10 cellular contexts compared by ENCODE assay signal in genomic region chr15:64149424-64150235, GRCh38. TPM values are rescaled to one million over a fixed set of nuclear protein-coding genes. Genes with fewer than 3 reads are reported as not detected.
DNase-seq lines count a peak whose midpoint lies in the region; ATAC-seq and TF ChIP-seq lines count a peak whose summit lies in the region.
"Had no signal": no experiment of that assay in that cellular context is flagged by ENCODE, and none has a peak within 500 bp of the region (broad histone marks: within the 10 kb centered on the region; RNA-seq: fewer than 3 reads in every experiment).

No MANE protein-coding gene starts in this region.

- H3K27me3 Mint-ChIP-seq in activated T-cell treated with anti-CD3 and anti-CD28 coated beads, Interleukin-2, amount 50 U/mL, for 72 hours (ENCODE audit: low read depth) = peaks cover 17% of the 10 kb centered on the region
- peaks cover 11% of the 10 kb centered on the region for H3K27me3 Mint-ChIP-seq in activated T-cell treated with anti-CD3 and anti-CD28 coated beads, Interleukin-2, amount 50 U/mL, for 4 hours (ENCODE audit: low read depth)
- peaks cover 21% of the 10 kb centered on the region for H3K27me3 Mint-ChIP-seq in stimulated activated naive CD8-positive, alpha-beta T cell treated with anti-CD3 and anti-CD28 coated beads, Interleukin-15, amount 100 ng/mL, for 72 hours

- peak; percentile 35 for TF ChIP-seq CTCF in choroid plexus epithelial cell (conservative IDR thresholded peaks at IDR 0.05; ENCODE audit: low read depth, low read length)

- ATAC-seq in activated T-cell treated with anti-CD3 and anti-CD28 coated beads, Interleukin-2, amount 50 U/mL, for 72 hours (replicated peaks in 1 of 2) = no peak
- no peak for ATAC-seq in activated T-cell treated with anti-CD3 and anti-CD28 coated beads, Interleukin-2, amount 50 U/mL, for 4 hours
- ATAC-seq in stimulated activated naive CD8-positive, alpha-beta T cell treated with anti-CD3 and anti-CD28 coated beads, Interleukin-15, amount 100 ng/mL, for 72 hours = no peak
- ATAC-seq in HG03432 (IDR thresholded peaks at IDR 0.05; ENCODE audit: unreplicated experiment) (no peak), HG03342 (IDR thresholded peaks at IDR 0.05; ENCODE audit: unreplicated experiment) (no peak), GM21576 (IDR thresholded peaks at IDR 0.05; ENCODE audit: unreplicated experiment) (no peak)

- no peak overlapping the region for H3K4me3 ChIP-seq in choroid plexus epithelial cell (ENCODE audit: low read depth, low read length)
- H3K4me3 ChIP-seq: thoracic aorta had no signal

- no peaks in the 10 kb centered on the region for H3K36me3 Mint-ChIP-seq in activated T-cell treated with anti-CD3 and anti-CD28 coated beads, Interleukin-2, amount 50 U/mL, for 72 hours (ENCODE audit: insufficient read depth in 2 of 2)
- peaks cover 2% of the 10 kb centered on the region for H3K36me3 Mint-ChIP-seq in activated T-cell treated with anti-CD3 and anti-CD28 coated beads, Interleukin-2, amount 50 U/mL, for 4 hours (ENCODE audit: insufficient read depth)

- no peak overlapping the region for H3K27ac Mint-ChIP-seq in activated T-cell treated with anti-CD3 and anti-CD28 coated beads, Interleukin-2, amount 50 U/mL, for 72 hours
- H3K27ac Mint-ChIP-seq in stimulated activated naive CD8-positive, alpha-beta T cell treated with anti-CD3 and anti-CD28 coated beads, Interleukin-15, amount 100 ng/mL, for 72 hours = no peak overlapping the region

- peaks cover 29% of the 10 kb centered on the region for H3K4me1 Mint-ChIP-seq in activated T-cell treated with anti-CD3 and anti-CD28 coated beads, Interleukin-2, amount 50 U/mL, for 72 hours (ENCODE audit: low read depth)
- H3K4me1 Mint-ChIP-seq in activated T-cell treated with anti-CD3 and anti-CD28 coated beads, Interleukin-2, amount 50 U/mL, for 4 hours (ENCODE audit: low read depth) = peaks cover 20% of the 10 kb centered on the region
- H3K4me1 Mint-ChIP-seq in stimulated activated naive CD8-positive, alpha-beta T cell treated with anti-CD3 and anti-CD28 coated beads, Interleukin-15, amount 100 ng/mL, for 72 hours = peaks cover 38% of the 10 kb centered on the region

- peak overlapping the region in 1 of 2 donors; percentile 8 for H3K4me3 Mint-ChIP-seq in activated T-cell treated with anti-CD3 and anti-CD28 coated beads, Interleukin-2, amount 50 U/mL, for 72 hours
- no peak overlapping the region for H3K4me3 Mint-ChIP-seq in activated T-cell treated with anti-CD3 and anti-CD28 coated beads, Interleukin-2, amount 50 U/mL, for 4 hours
- peak overlapping the region; percentile 1 to 7 for H3K4me3 Mint-ChIP-seq in stimulated activated naive CD8-positive, alpha-beta T cell treated with anti-CD3 and anti-CD28 coated beads, Interleukin-15, amount 100 ng/mL, for 72 hours

- no peaks in the 10 kb centered on the region for H3K9me3 Mint-ChIP-seq in activated T-cell treated with anti-CD3 and anti-CD28 coated beads, Interleukin-2, amount 50 U/mL, for 72 hours
- no peaks in the 10 kb centered on the region for H3K9me3 Mint-ChIP-seq in activated T-cell treated with anti-CD3 and anti-CD28 coated beads, Interleukin-2, amount 50 U/mL, for 4 hours
- no peaks in the 10 kb centered on the region for H3K9me3 Mint-ChIP-seq in stimulated activated naive CD8-positive, alpha-beta T cell treated with anti-CD3 and anti-CD28 coated beads, Interleukin-15, amount 100 ng/mL, for 72 hours

- peak; percentile 30 to 32 for DNase-seq in activated T-cell treated with anti-CD3 and anti-CD28 coated beads, Interleukin-2, amount 50 U/mL, for 72 hours
- DNase-seq in activated T-cell treated with anti-CD3 and anti-CD28 coated beads, Interleukin-2, amount 50 U/mL, for 4 hours = no peak
- DNase-seq in NAMALWA (ENCODE audit: low spot score) (peak; percentile 58), choroid plexus epithelial cell (ENCODE audit: low read depth) (no peak)
- peak in 1 of 2 donors; percentile 34 for DNase-seq in stimulated activated naive CD8-positive, alpha-beta T cell treated with anti-CD3 and anti-CD28 coated beads, Interleukin-15, amount 100 ng/mL, for 72 hours
- DNase-seq: NCI-H2081 treated with DMSO at 0.1 percent for 48 hours had no signal

RNA-seq across cellular contexts. Expression of gene SNX22, which starts 1.9 kb away (rescaled TPM):
- under 1 TPM; 0.60 to 0.74 TPM for total RNA-seq in activated T-cell treated with anti-CD3 and anti-CD28 coated beads, Interleukin-2, amount 50 U/mL, for 72 hours
- under 1 TPM; 0.26 to 0.35 (median 0.30) TPM for total RNA-seq in activated T-cell treated with anti-CD3 and anti-CD28 coated beads, Interleukin-2, amount 50 U/mL, for 4 hours

RNA-seq across cellular contexts. Expression of gene PPIB, which starts 13.2 kb away (rescaled TPM):
- total RNA-seq in activated T-cell treated with anti-CD3 and anti-CD28 coated beads, Interleukin-2, amount 50 U/mL, for 72 hours = 100 to 1,000 TPM; 228 to 302 TPM
- total RNA-seq in activated T-cell treated with anti-CD3 and anti-CD28 coated beads, Interleukin-2, amount 50 U/mL, for 4 hours = 100 to 1,000 TPM; 411 to 479 (median 433) TPM

RNA-seq across cellular contexts. Expression of gene SNX1, which starts 53.8 kb away (rescaled TPM):
- total RNA-seq in activated T-cell treated with anti-CD3 and anti-CD28 coated beads, Interleukin-2, amount 50 U/mL, for 72 hours = 100 to 1,000 TPM; 104 to 113 TPM
- 10 to 100 TPM; 88.4 to 96.4 (median 93.6) TPM for total RNA-seq in activated T-cell treated with anti-CD3 and anti-CD28 coated beads, Interleukin-2, amount 50 U/mL, for 4 hours

RNA-seq across cellular contexts. Expression of gene CIAO2A, which starts 56.0 kb away (rescaled TPM):
- total RNA-seq in activated T-cell treated with anti-CD3 and anti-CD28 coated beads, Interleukin-2, amount 50 U/mL, for 72 hours = 10 to 100 TPM; 65.1 to 74.5 TPM
- 10 to 100 TPM; 37.5 to 45.4 (median 44.1) TPM for total RNA-seq in activated T-cell treated with anti-CD3 and anti-CD28 coated beads, Interleukin-2, amount 50 U/mL, for 4 hours

Comparison
In these comparisons a context has a peak if more than half of its experiments do, and no peak if none do; other contexts are left out.
1. DNase-seq: peak in activated T-cell treated with anti-CD3 and anti-CD28 coated beads, Interleukin-2, amount 50 U/mL, for 72 hours (2 of 2) and NAMALWA (single experiment); none in activated T-cell treated with anti-CD3 and anti-CD28 coated beads, Interleukin-2, amount 50 U/mL, for 4 hours (single experiment) and choroid plexus epithelial cell (single experiment).